Comparison of ENCODE assay signal across 23 cellular contexts in genomic region chr9:78112004-78112403, GRCh38.
"Had no signal": no experiment of that assay in that cellular context is flagged by ENCODE, and none has a peak within 500 bp of the region (broad histone marks: within the 10 kb centered on the region; RNA-seq: fewer than 3 reads in every experiment).

No MANE protein-coding gene starts in this region.

- ATAC-seq: PC-3, T-helper 17 cell had no signal

- H3K27ac ChIP-seq: adrenal gland, KMS-11 had no signal

- H3K36me3 ChIP-seq: adrenal gland, MG63 had no signal

- H3K4me1 ChIP-seq: adrenal gland had no signal

- H3K4me3 Mint-ChIP-seq: activated B cell treated with CpG ODN at 0.5 μM for 24 hours; activated CD4-positive, alpha-beta T cell treated with anti-CD3 and anti-CD28 coated beads, Interleukin-2, amount 10 ng/mL, durations not matched to agents 24 days and 14 days; activated naive CD8-positive, alpha-beta T cell treated with anti-CD3 and anti-CD28 coated beads, Interleukin-2, amount 10 ng/mL, durations not matched to agents 7 days and 5 days; T-helper 17 cell had no signal

- H3K9me3 ChIP-seq: adrenal gland, MG63 had no signal

- H3K4me2 ChIP-seq: KMS-11 had no signal

- H3K4me3 ChIP-seq: adrenal gland, MG63 had no signal

- DNase-seq: activated B cell treated with CpG ODN at 0.5 μM for 24 hours; activated CD4-positive, alpha-beta T cell treated with anti-CD3 and anti-CD28 coated beads for 1 hour; activated CD4-positive, alpha-beta T cell treated with anti-CD3 and anti-CD28 coated beads, Interleukin-2, amount 10 ng/mL, durations not matched to agents 24 days and 14 days; activated CD4-positive, alpha-beta T cell treated with anti-CD3 and anti-CD28 coated beads, Interleukin-2, amount 50 U/mL, for 48 hours; activated naive CD4-positive, alpha-beta T cell treated with anti-CD3 and anti-CD28 coated beads, Interleukin-2, amount 50 U/mL, for 16 hours; activated naive CD8-positive, alpha-beta T cell treated with anti-CD3 and anti-CD28 coated beads, Interleukin-2, amount 10 ng/mL, durations not matched to agents 7 days and 5 days; adrenal gland; anterior cingulate cortex; cerebellar nuclear complex; MG63; NCI-H1092; NCI-H1417; NCI-H1930; NCI-H2171; NCI-H226; NCI-H510A; NCI-H526 treated with DMSO at 0.1 percent for 48 hours; NK-92 treated with Interleukin-12 subunit alpha and Interleukin-12 subunit beta, amount 100 ng/mL, for 24 hours; PC-3; SHP77; T-helper 17 cell; T1000 had no signal

- H3K27ac Mint-ChIP-seq: activated B cell treated with CpG ODN at 0.5 μM for 24 hours; activated CD4-positive, alpha-beta T cell treated with anti-CD3 and anti-CD28 coated beads, Interleukin-2, amount 10 ng/mL, durations not matched to agents 24 days and 14 days; activated naive CD8-positive, alpha-beta T cell treated with anti-CD3 and anti-CD28 coated beads, Interleukin-2, amount 10 ng/mL, durations not matched to agents 7 days and 5 days had no signal

- H3K9ac ChIP-seq: KMS-11 had no signal

- H3K27me3 ChIP-seq: MG63 had no signal

- H3K27me3 Mint-ChIP-seq: activated CD4-positive, alpha-beta T cell treated with anti-CD3 and anti-CD28 coated beads, Interleukin-2, amount 10 ng/mL, durations not matched to agents 24 days and 14 days; activated naive CD8-positive, alpha-beta T cell treated with anti-CD3 and anti-CD28 coated beads, Interleukin-2, amount 10 ng/mL, durations not matched to agents 7 days and 5 days; T-helper 17 cell had no signal
